14 cellular contexts compared by ENCODE assay signal in genomic region chr18:76406791-76407190, GRCh38.
DNase-seq lines count a peak whose midpoint lies in the region; ATAC-seq, FAIRE-seq and TF ChIP-seq lines count a peak whose summit lies in the region.
"Had no signal": no experiment of that assay in that cellular context is flagged by ENCODE, and none has a peak within 500 bp of the region (broad histone marks: within the 10 kb centered on the region; RNA-seq: fewer than 3 reads in every experiment).

No MANE protein-coding gene starts in this region.

- H3K27ac Mint-ChIP-seq in type B pancreatic cell = no peak overlapping the region
- H3K27ac Mint-ChIP-seq: CD4-positive, alpha-beta memory T cell had no signal

- POLR2A ChIA-PET in RWPE1 (lab: Yijun Ruan, JAX; ENCODE audit: low non-redundant PET) = no interaction called here

- peaks cover 6% of the 10 kb centered on the region for H3K9me3 Mint-ChIP-seq in type B pancreatic cell

- H3K36me3 Mint-ChIP-seq in type B pancreatic cell = peaks cover 38% of the 10 kb centered on the region
- H3K36me3 Mint-ChIP-seq: CD4-positive, alpha-beta memory T cell had no signal

- H3K27ac ChIP-seq in RWPE1 = 0 out of 2 replicates have a peak overlapping the region, but pooled peaks have one; percentile 0
- H3K27ac ChIP-seq: A549 had no signal

- no peak for TF ChIP-seq CTCF in D721Med (IDR thresholded peaks at IDR 0.05; ENCODE audit: insufficient read depth, missing control alignments)
- TF ChIP-seq CTCF in RWPE1 (conservative IDR thresholded peaks at IDR 0.05; ENCODE audit: low read depth) = no peak
- TF ChIP-seq CTCF in type B pancreatic cell (conservative IDR thresholded peaks at IDR 0.05) = no peak

- ATAC-seq in GM19467 (IDR thresholded peaks at IDR 0.05; ENCODE audit: unreplicated experiment) = no peak

- H3K4me1 Mint-ChIP-seq in type B pancreatic cell (ENCODE audit: unreplicated experiment) = peaks cover 27% of the 10 kb centered on the region

- DNase-seq in D721Med (ENCODE audit: insufficient read length, low spot score) = no peak
- no peak for DNase-seq in RWPE1 (ENCODE audit: low spot score)
- peak; percentile 34 for DNase-seq in islet precursor cell
- DNase-seq in type B pancreatic cell (ENCODE audit: extremely low spot score, unreplicated experiment) = peak; percentile 47
- no peak for DNase-seq in activated CD4-positive, alpha-beta T cell treated with anti-CD3 and anti-CD28 coated beads for 48 hours
- no peak for DNase-seq in SIG-M5 (lab: John Stamatoyannopoulos, UW)
- DNase-seq: NCI-H1105 treated with DMSO at 0.1 percent for 48 hours, NCI-H2107, NCI-H774 had no signal

- FAIRE-seq in D721Med (lab: Jason Lieb, UNC) = peak; percentile 25
- FAIRE-seq: A549, G401.6, K562 had no signal

- CTCF ChIA-PET in RWPE1 (lab: Yijun Ruan, JAX) = interaction anchor here (0.7 kb wide), 1 partner anchor 89 kb away, joined by 4 read pairs; no protein-coding TSS in a partner anchor

- no peak overlapping the region for H3K4me3 Mint-ChIP-seq in type B pancreatic cell

- H3K27me3 Mint-ChIP-seq in type B pancreatic cell = no peaks in the 10 kb centered on the region

Comparison
In these comparisons a context has a peak if more than half of its experiments do, and no peak if none do; other contexts are left out.
1. DNase-seq: peak in islet precursor cell (single experiment) and type B pancreatic cell (single experiment); none in D721Med (single experiment), RWPE1 (single experiment), activated CD4-positive, alpha-beta T cell treated with anti-CD3 and anti-CD28 coated beads for 48 hours (single experiment) and SIG-M5 (single experiment).